8 cellular contexts compared by ENCODE assay signal in the genomic region with DNA sequence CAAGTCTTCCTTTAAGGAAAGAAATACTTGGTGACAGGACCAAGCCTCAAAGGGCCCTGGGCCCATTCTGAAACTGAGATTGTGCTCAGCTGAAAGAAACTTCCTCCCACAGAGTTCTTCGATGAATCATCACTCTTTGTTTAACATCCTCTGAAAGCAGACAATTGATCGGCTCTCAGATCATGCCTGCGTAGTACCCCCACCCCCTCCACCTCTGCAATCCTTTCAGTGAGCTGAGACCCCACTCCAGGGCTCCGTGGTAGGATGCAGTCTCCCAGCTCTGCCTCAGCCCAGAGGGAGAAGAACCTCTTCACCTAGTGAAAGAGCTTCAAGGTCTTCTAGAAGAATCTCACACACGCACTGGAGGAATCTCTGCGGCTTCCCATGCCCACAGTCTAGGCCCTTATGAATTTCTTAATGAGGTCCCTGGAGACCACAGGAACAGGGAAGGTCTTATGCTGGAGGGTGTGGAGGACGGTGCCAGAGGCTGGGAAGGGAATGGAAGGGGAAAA.
DNase-seq lines count a peak whose midpoint lies in the region; ATAC-seq and TF ChIP-seq lines count a peak whose summit lies in the region.

No MANE protein-coding gene starts in this region.

- intact Hi-C loops in dorsolateral prefrontal cortex (cut with DNase I): loop anchor here (5.0 kb wide), 3 partner anchors 37 to 207 kb away; no protein-coding TSS in a partner anchor

- peak; percentile 74 for ATAC-seq in GM21529 (IDR thresholded peaks at IDR 0.05; ENCODE audit: unreplicated experiment)

- H3K27me3 Mint-ChIP-seq in activated naive CD8-positive, alpha-beta T cell: no peaks in the 10 kb centered on the region
- H3K27me3 Mint-ChIP-seq in progenitor cell of endocrine pancreas: peaks cover 5% of the 10 kb centered on the region

- H3K36me3 ChIP-seq in BLaER1 treated with 17β-estradiol and CSF1 and Interleukin-3, amounts not matched to agents 10 nM and 100 nM: peaks cover 0 to 13% (median 0%) of the 10 kb centered on the region in 11 experiments; a peak in 1 of 22 replicates
- no peaks in the 10 kb centered on the region for H3K36me3 ChIP-seq in KMS-11 (ENCODE audit: insufficient read depth)

- peak overlapping the region in 5 of 11 experiments; percentile 17 to 44 (median 28); a peak in 7 of 22 replicates for H3K27ac ChIP-seq in BLaER1 treated with 17β-estradiol and CSF1 and Interleukin-3, amounts not matched to agents 10 nM and 100 nM
- H3K27ac ChIP-seq in KMS-11 (peak overlapping the region; percentile 33; the same call in 1 of the 2 replicates), dorsolateral prefrontal cortex (peak overlapping the region in 9 of 59 donors; percentile 1 to 90 (median 17))

- no peak overlapping the region for H3K27ac Mint-ChIP-seq in activated naive CD8-positive, alpha-beta T cell
- H3K27ac Mint-ChIP-seq in progenitor cell of endocrine pancreas: peak overlapping the region; percentile 84

- no peak overlapping the region for H3K4me3 ChIP-seq in BLaER1 treated with 17β-estradiol and CSF1 and Interleukin-3, amounts not matched to agents 10 nM and 100 nM
- H3K4me3 ChIP-seq in KMS-11 (IDR thresholded peaks at IDR 0.05; ENCODE audit: insufficient read depth, low read depth, low read length) (no peak overlapping the region), dorsolateral prefrontal cortex (no peak overlapping the region)

- H3K4me1 Mint-ChIP-seq in activated naive CD8-positive, alpha-beta T cell (ENCODE audit: low read depth): peaks cover 44% of the 10 kb centered on the region
- peaks cover 33% of the 10 kb centered on the region for H3K4me1 Mint-ChIP-seq in progenitor cell of endocrine pancreas (ENCODE audit: low read depth)

- no peaks in the 10 kb centered on the region for H3K9me3 Mint-ChIP-seq in activated naive CD8-positive, alpha-beta T cell (ENCODE audit: low read depth)
- no peaks in the 10 kb centered on the region for H3K9me3 Mint-ChIP-seq in progenitor cell of endocrine pancreas (ENCODE audit: low read depth)

- peak overlapping the region; percentile 23; the same call in 1 of the 2 replicates for H2AFZ ChIP-seq in KMS-11 (ENCODE audit: low read depth)

- peak overlapping the region; percentile 79 for H3K4me3 Mint-ChIP-seq in activated naive CD8-positive, alpha-beta T cell
- no peak overlapping the region for H3K4me3 Mint-ChIP-seq in progenitor cell of endocrine pancreas (ENCODE audit: low read depth)

- TF ChIP-seq CTCF in KMS-11 (conservative IDR thresholded peaks at IDR 0.05; ENCODE audit: low read depth, low read length) (no peak), progenitor cell of endocrine pancreas (IDR thresholded peaks at IDR 0.05; ENCODE audit: unreplicated experiment) (no peak), dorsolateral prefrontal cortex (IDR thresholded peaks at IDR 0.05 in 54 of 56, conservative IDR thresholded peaks at IDR 0.05 in 2 of 56; ENCODE audit: low read depth in 1 of 56, partially characterized antibody in 56 of 56) (no peak)

- H3K9me3 ChIP-seq in BLaER1 treated with 17β-estradiol and CSF1 and Interleukin-3, amounts not matched to agents 10 nM and 100 nM (replicated peaks in 1 of 11): peaks cover 0 to 12% (median 3%) of the 10 kb centered on the region in 11 experiments; a peak in 2 of 22 replicates

- H3K9ac ChIP-seq in BLaER1 treated with 17β-estradiol and CSF1 and Interleukin-3, amounts not matched to agents 10 nM and 100 nM: peak overlapping the region in 3 of 11 experiments; percentile 5 to 43 (median 43); a peak in 6 of 22 replicates
- no peak overlapping the region; the same call in 1 of the 2 replicates for H3K9ac ChIP-seq in KMS-11

- H3K4me1 ChIP-seq in BLaER1 treated with 17β-estradiol and CSF1 and Interleukin-3, amounts not matched to agents 10 nM and 100 nM: peaks cover 23 to 48% (median 37%) of the 10 kb centered on the region in 10 experiments
- H3K4me1 ChIP-seq in KMS-11 (ENCODE audit: low read depth, poor library complexity, severe bottlenecking): peaks cover 57% of the 10 kb centered on the region

- DNase-seq in progenitor cell of endocrine pancreas (ENCODE audit: low spot score, unreplicated experiment) (no peak), dorsolateral prefrontal cortex (no peak), mesenteric fat pad (ENCODE audit: low spot score) (no peak), NCI-H2081 (lab: John Stamatoyannopoulos, UW) (no peak)

- peak overlapping the region; percentile 39 to 76 (median 59) for H3K4me2 ChIP-seq in BLaER1 treated with 17β-estradiol and CSF1 and Interleukin-3, amounts not matched to agents 10 nM and 100 nM
- peak overlapping the region; percentile 62 for H3K4me2 ChIP-seq in KMS-11

- no peaks in the 10 kb centered on the region for H3K79me2 ChIP-seq in KMS-11 (ENCODE audit: insufficient read depth, low read depth)

- H4K20me1 ChIP-seq in BLaER1 treated with 17β-estradiol and CSF1 and Interleukin-3, amounts not matched to agents 10 nM and 100 nM: peaks cover 0 to 60% (median 6%) of the 10 kb centered on the region in 11 experiments; a peak in 9 of 22 replicates
- H4K20me1 ChIP-seq in KMS-11 (ENCODE audit: insufficient read depth): no peaks in the 10 kb centered on the region

- peaks cover 11 to 28% (median 15%) of the 10 kb centered on the region in 11 experiments; a peak in 16 of 22 replicates for H3K27me3 ChIP-seq in BLaER1 treated with 17β-estradiol and CSF1 and Interleukin-3, amounts not matched to agents 10 nM and 100 nM
- H3K27me3 ChIP-seq in KMS-11 (ENCODE audit: insufficient read depth, low read depth) (peaks cover 13% of the 10 kb centered on the region), dorsolateral prefrontal cortex (peaks cover 0 to 9% (median 0%) of the 10 kb centered on the region in 45 donors)

- peaks cover 6% of the 10 kb centered on the region for H3K36me3 Mint-ChIP-seq in activated naive CD8-positive, alpha-beta T cell
- H3K36me3 Mint-ChIP-seq in progenitor cell of endocrine pancreas (ENCODE audit: insufficient read depth): no peaks in the 10 kb centered on the region
